Comparison of ENCODE assay signal across 2 cellular contexts in the genomic region with DNA sequence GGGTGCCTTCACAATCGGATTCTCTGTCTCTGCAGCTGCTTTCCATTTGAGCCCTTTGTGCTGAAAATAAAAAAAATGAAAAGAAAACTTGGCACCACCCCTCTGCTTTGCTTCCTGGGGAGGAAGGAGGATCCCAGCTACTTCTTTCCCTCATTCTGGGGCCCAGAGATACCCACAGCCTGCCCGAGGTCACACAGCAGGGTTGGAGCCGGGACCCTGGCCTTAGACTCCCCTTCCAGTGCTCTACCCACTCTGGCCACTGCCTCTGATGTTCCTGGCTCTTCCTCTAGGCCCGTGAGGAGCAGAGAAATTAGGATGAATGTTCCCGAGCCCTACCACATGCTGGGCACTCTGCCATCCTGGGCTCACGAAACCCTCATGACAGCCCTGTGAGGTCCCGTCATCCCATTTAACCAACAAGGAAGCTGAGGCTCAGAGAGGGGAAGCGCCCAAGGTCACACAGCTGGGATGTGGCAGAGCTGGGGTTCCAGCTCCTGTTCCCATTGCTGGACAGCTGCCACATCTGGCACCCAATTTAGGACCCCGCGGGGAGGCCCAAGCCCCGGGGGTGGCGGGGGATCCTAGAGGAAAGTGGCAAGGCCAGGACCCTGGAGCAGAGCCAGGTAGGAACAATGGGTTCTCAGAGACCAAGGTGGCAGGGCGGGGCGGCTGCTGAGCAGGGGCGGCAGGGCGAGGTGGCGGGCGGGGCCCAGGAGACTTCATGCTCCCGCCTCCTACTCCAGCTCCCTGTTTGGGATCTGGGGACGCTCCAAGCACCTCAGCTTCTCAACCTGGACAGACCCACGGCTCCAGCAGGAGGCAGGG.
A peak's percentile ranks its signal among the peaks of the same experiment; 100 is the strongest.
TF ChIP-seq lines count a peak whose summit lies in the region.

No MANE protein-coding gene starts in this region.

TF ChIP-seq in IMR-90, 13 proteins besides CTCF, POLR2A, EP300 and RAD21 (continued from another document):
- TF ChIP-seq, protein P1, sequence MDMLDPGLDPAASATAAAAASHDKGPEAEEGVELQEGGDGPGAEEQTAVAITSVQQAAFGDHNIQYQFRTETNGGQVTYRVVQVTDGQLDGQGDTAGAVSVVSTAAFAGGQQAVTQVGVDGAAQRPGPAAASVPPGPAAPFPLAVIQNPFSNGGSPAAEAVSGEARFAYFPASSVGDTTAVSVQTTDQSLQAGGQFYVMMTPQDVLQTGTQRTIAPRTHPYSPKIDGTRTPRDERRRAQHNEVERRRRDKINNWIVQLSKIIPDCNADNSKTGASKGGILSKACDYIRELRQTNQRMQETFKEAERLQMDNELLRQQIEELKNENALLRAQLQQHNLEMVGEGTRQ (IDR thresholded peaks at IDR 0.05; ENCODE audit: low read depth, low read length), result no peak
- TF ChIP-seq NFE2L2 (IDR thresholded peaks at IDR 0.05; ENCODE audit: low read depth, low read length) (no peak), RFX5 (IDR thresholded peaks at IDR 0.05; ENCODE audit: low read depth, low read length) (no peak), RCOR1 (IDR thresholded peaks at IDR 0.05; ENCODE audit: insufficient replicate concordance, low read length) (no peak), BHLHE40 (IDR thresholded peaks at IDR 0.05; ENCODE audit: low read depth, low read length) (no peak), MAFK (IDR thresholded peaks at IDR 0.05; ENCODE audit: low read depth, low read length) (no peak), CHD1 (IDR thresholded peaks at IDR 0.05; ENCODE audit: low read depth, low read length) (no peak), CEBPB (IDR thresholded peaks at IDR 0.05; ENCODE audit: low read depth, low read length) (no peak), MAZ (IDR thresholded peaks at IDR 0.05; ENCODE audit: borderline replicate concordance, low read depth, low read length) (no peak), MXI1 (IDR thresholded peaks at IDR 0.05; ENCODE audit: borderline replicate concordance, low read depth, low read length) (no peak)
- TF ChIP-seq, protein P2, sequence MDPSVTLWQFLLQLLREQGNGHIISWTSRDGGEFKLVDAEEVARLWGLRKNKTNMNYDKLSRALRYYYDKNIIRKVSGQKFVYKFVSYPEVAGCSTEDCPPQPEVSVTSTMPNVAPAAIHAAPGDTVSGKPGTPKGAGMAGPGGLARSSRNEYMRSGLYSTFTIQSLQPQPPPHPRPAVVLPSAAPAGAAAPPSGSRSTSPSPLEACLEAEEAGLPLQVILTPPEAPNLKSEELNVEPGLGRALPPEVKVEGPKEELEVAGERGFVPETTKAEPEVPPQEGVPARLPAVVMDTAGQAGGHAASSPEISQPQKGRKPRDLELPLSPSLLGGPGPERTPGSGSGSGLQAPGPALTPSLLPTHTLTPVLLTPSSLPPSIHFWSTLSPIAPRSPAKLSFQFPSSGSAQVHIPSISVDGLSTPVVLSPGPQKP (IDR thresholded peaks at IDR 0.05; ENCODE audit: borderline replicate concordance, low read depth, low read length), result no peak

TF ChIP-seq in K562, 482 proteins besides CTCF, POLR2A, EP300 and RAD21 (continued from another document):
- TF ChIP-seq ESRRA (IDR thresholded peaks at IDR 0.05; ENCODE audit: borderline replicate concordance, low read depth) (peak; percentile 60; the same call in 1 of the 2 replicates), U2AF2 (optimal IDR thresholded peaks at IDR 0.05; ENCODE audit: low read depth, low read length) (no peak), NFIC (IDR thresholded peaks at IDR 0.05) (0 out of 2 replicates have a peak, but pooled peaks have one; percentile 30), FUS (optimal IDR thresholded peaks at IDR 0.05; ENCODE audit: low read depth, low read length) (no peak), ZFP36 (IDR thresholded peaks at IDR 0.05; ENCODE audit: low read depth, low read length, partially characterized antibody) (peak; percentile 10), ZC3H11A (IDR thresholded peaks at IDR 0.05; ENCODE audit: low read depth, low read length) (no peak), HNRNPH1 (optimal IDR thresholded peaks at IDR 0.05; ENCODE audit: low read depth, low read length) (no peak), BCOR (IDR thresholded peaks at IDR 0.05) (peak; percentile 21; the same call in 1 of the 2 replicates), KDM1A (IDR thresholded peaks at IDR 0.05) (0 out of 4 replicates have a peak, but pooled peaks of 1 of the 2 experiments have one; percentile 13)
